22 cellular contexts compared by ENCODE assay signal in genomic region chr2:28101123-28101522, GRCh38.
DNase-seq lines count a peak whose midpoint lies in the region; ATAC-seq, FAIRE-seq and TF ChIP-seq lines count a peak whose summit lies in the region.
"Had no signal": no experiment of that assay in that cellular context is flagged by ENCODE, and none has a peak within 500 bp of the region (broad histone marks: within the 10 kb centered on the region; RNA-seq: fewer than 3 reads in every experiment).

No MANE protein-coding gene starts in this region.

- H4K8ac ChIP-seq in mesenchymal stem cell (ENCODE audit: low read length): no peak overlapping the region

- DNase-seq in heart left ventricle: no peak
- no peak for DNase-seq in Right ventricle myocardium superior
- DNase-seq in bronchial epithelial cell (ENCODE audit: low read depth): peak; percentile 93
- no peak for DNase-seq in mesenchymal stem cell
- no peak for DNase-seq in tibial artery
- DNase-seq in esophagus squamous epithelium (lab: John Stamatoyannopoulos, UW): no peak
- DNase-seq in H7: no peak
- no peak for DNase-seq in NCI-H1092 (lab: John Stamatoyannopoulos, UW)
- DNase-seq: activated CD8-positive, alpha-beta T cell treated with anti-CD3 and anti-CD28 coated beads for 36 hours; activated naive CD8-positive, alpha-beta T cell treated with anti-CD3 and anti-CD28 coated beads for 36 hours; CD4-positive, CD25-positive, alpha-beta regulatory T cell; head of caudate nucleus; KG1; naive B cell; NCI-H146; NCI-H2107; NCI-H774; SK-N-SH had no signal

- ATAC-seq in heart left ventricle (no peak), Right ventricle myocardium superior (ENCODE audit: poor library complexity) (no peak)
- ATAC-seq: activated CD4-positive, CD25-positive, alpha-beta regulatory T cell treated with anti-CD3 and anti-CD28 coated beads, Interleukin-2, amount 50 U/mL, for 24 hours; activated CD8-positive, alpha-beta T cell treated with anti-CD3 and anti-CD28 coated beads for 36 hours had no signal

- WGBS in heart left ventricle, 4 donors: 67 to 87% (median 74%) methylated on average over 2 of the region's 2 CpGs
- WGBS in mesenchymal stem cell: 86% methylated on average over 2 of the region's 2 CpGs
- WGBS in esophagus squamous epithelium, 2 donors: 43 to 76% methylated on average over 2 of the region's 2 CpGs

- peak overlapping the region; percentile 83 for H3K9ac ChIP-seq in mesenchymal stem cell (ENCODE audit: low read length)
- H3K9ac ChIP-seq: SK-N-SH had no signal

- H3K4me3 ChIP-seq in heart left ventricle: no peak overlapping the region
- no peak overlapping the region for H3K4me3 ChIP-seq in bronchial epithelial cell (ENCODE audit: low read depth, low read length)
- H3K4me3 ChIP-seq in mesenchymal stem cell (ENCODE audit: insufficient read depth in 1 of 2, low read depth in 1 of 2, low read length in 2 of 2): peak overlapping the region in 1 of 2 experiments; percentile 31
- no peak overlapping the region for H3K4me3 ChIP-seq in tibial artery
- H3K4me3 ChIP-seq in esophagus squamous epithelium: no peak overlapping the region
- no peak overlapping the region for H3K4me3 ChIP-seq in H7 (ENCODE audit: insufficient read depth, low read depth, low read length)
- H3K4me3 ChIP-seq: prostate gland had no signal

- peak overlapping the region in 1 of 2 experiments; percentile 11 for H2BK12ac ChIP-seq in mesenchymal stem cell (ENCODE audit: low read length in 2 of 2)

- no peak for TF ChIP-seq POLR2A in heart left ventricle (IDR thresholded peaks at IDR 0.05)
- TF ChIP-seq POLR2A in esophagus squamous epithelium (IDR thresholded peaks at IDR 0.05): no peak

- no peak overlapping the region for H2BK120ac ChIP-seq in mesenchymal stem cell (ENCODE audit: low read depth, low read length)

- peaks cover 0 to 49% (median 26%) of the 10 kb centered on the region in 12 donors for H3K4me1 ChIP-seq in heart left ventricle
- no peaks in the 10 kb centered on the region for H3K4me1 ChIP-seq in mesenchymal stem cell (ENCODE audit: control insufficient read depth, insufficient read depth, low read depth, low read length)
- peaks cover 0 to 74% (median 26%) of the 10 kb centered on the region in 4 donors for H3K4me1 ChIP-seq in tibial artery
- H3K4me1 ChIP-seq in esophagus squamous epithelium: peaks cover 0 to 25% (median 0%) of the 10 kb centered on the region in 3 donors
- H3K4me1 ChIP-seq: prostate gland had no signal

- H3K4me2 ChIP-seq in mesenchymal stem cell (ENCODE audit: low read length, poor library complexity, severe bottlenecking): no peak overlapping the region

- peaks cover 7% of the 10 kb centered on the region for H3K79me1 ChIP-seq in mesenchymal stem cell (replicated peaks; ENCODE audit: low read length, poor library complexity, severe bottlenecking)

- H3K4ac ChIP-seq in mesenchymal stem cell (ENCODE audit: low read depth in 1 of 2, low read length in 2 of 2): no peak overlapping the region

- H3K27me3 ChIP-seq in heart left ventricle (no peaks in the 10 kb centered on the region), bronchial epithelial cell (ENCODE audit: control insufficient read depth, insufficient read depth, low read length) (no peaks in the 10 kb centered on the region), mesenchymal stem cell (ENCODE audit: control insufficient read depth in 1 of 2, insufficient read depth in 1 of 2, low read length in 2 of 2) (no peaks in the 10 kb centered on the region), tibial artery (no peaks in the 10 kb centered on the region), esophagus squamous epithelium (no peaks in the 10 kb centered on the region), H7 (ENCODE audit: control insufficient read depth, insufficient read depth, low read length) (no peaks in the 10 kb centered on the region)
- H3K27me3 ChIP-seq: neutrophil had no signal

- H2AK5ac ChIP-seq in mesenchymal stem cell (ENCODE audit: low read length, severe bottlenecking): peak overlapping the region; percentile 49

- H3K9me3 ChIP-seq in heart left ventricle (no peaks in the 10 kb centered on the region), mesenchymal stem cell (ENCODE audit: control insufficient read depth, low read length) (no peaks in the 10 kb centered on the region), tibial artery (no peaks in the 10 kb centered on the region), esophagus squamous epithelium (no peaks in the 10 kb centered on the region)
- H3K9me3 ChIP-seq: neutrophil, prostate gland, SK-N-SH had no signal

- intact Hi-C loops in heart left ventricle (cut with DNase I): loop anchor here in 5 of 10 donors (5.0 to 10.0 kb wide), 3 partner anchors 36 to 291 kb away; partner anchors contain the start of gene FOSL2 (in 4 of the 5)
- intact Hi-C loops in Right ventricle myocardium superior (cut with DNase I): no loop called here
- intact Hi-C loops in tibial artery (cut with DNase I; ENCODE audit: low total_unique reads): no loop called here
- intact Hi-C loops in esophagus squamous epithelium (cut with DNase I): no loop called here

- no peak overlapping the region for H3K23ac ChIP-seq in mesenchymal stem cell (ENCODE audit: low read length in 2 of 2)

- no peak for TF ChIP-seq CTCF in heart left ventricle (IDR thresholded peaks at IDR 0.05)
- no peak for TF ChIP-seq CTCF in bronchial epithelial cell (IDR thresholded peaks at IDR 0.05; ENCODE audit: insufficient read depth, low read length, severe bottlenecking)
- TF ChIP-seq CTCF in tibial artery (IDR thresholded peaks at IDR 0.05): no peak
- no peak for TF ChIP-seq CTCF in esophagus squamous epithelium (IDR thresholded peaks at IDR 0.05)

- no peak overlapping the region for H2BK5ac ChIP-seq in mesenchymal stem cell (ENCODE audit: low read depth, low read length, poor library complexity, severe bottlenecking)

- H3K36me3 ChIP-seq in heart left ventricle: no peaks in the 10 kb centered on the region
- no peaks in the 10 kb centered on the region for H3K36me3 ChIP-seq in bronchial epithelial cell (ENCODE audit: control insufficient read depth, insufficient read depth, low read length)
- H3K36me3 ChIP-seq in mesenchymal stem cell (ENCODE audit: control insufficient read depth in 1 of 2, insufficient read depth in 2 of 2, low read depth in 1 of 2, low read length in 2 of 2): no peaks in the 10 kb centered on the region
- no peaks in the 10 kb centered on the region for H3K36me3 ChIP-seq in tibial artery
- no peaks in the 10 kb centered on the region for H3K36me3 ChIP-seq in esophagus squamous epithelium
- H3K36me3 ChIP-seq in H7 (replicated peaks; ENCODE audit: control insufficient read depth, insufficient read depth, low read length): no peaks in the 10 kb centered on the region
- H3K36me3 ChIP-seq: neutrophil, prostate gland had no signal

- no peak overlapping the region for H3K14ac ChIP-seq in mesenchymal stem cell (ENCODE audit: low read length in 2 of 2)

- no peak for FAIRE-seq in bronchial epithelial cell (lab: Jason Lieb, UNC)
- FAIRE-seq: endometrium had no signal

- peak overlapping the region in 10 of 12 donors; percentile 55 to 90 (median 78) for H3K27ac ChIP-seq in heart left ventricle
- H3K27ac ChIP-seq in mesenchymal stem cell (ENCODE audit: low read length, poor library complexity, severe bottlenecking): no peak overlapping the region
- peak overlapping the region; percentile 59 to 64 for H3K27ac ChIP-seq in tibial artery
- H3K27ac ChIP-seq in esophagus squamous epithelium: no peak overlapping the region
- H3K27ac ChIP-seq: neutrophil, prostate gland had no signal

- no peak overlapping the region for H2BK15ac ChIP-seq in mesenchymal stem cell (ENCODE audit: low read depth, poor library complexity, severe bottlenecking)

- no peak overlapping the region for H4K91ac ChIP-seq in mesenchymal stem cell (ENCODE audit: low read length)

- H2AFZ ChIP-seq in mesenchymal stem cell (ENCODE audit: low read depth, low read length): no peak overlapping the region

- no peak overlapping the region for H3K18ac ChIP-seq in mesenchymal stem cell (ENCODE audit: low read depth in 1 of 2, low read length in 2 of 2)

Comparison
In these comparisons a context has a peak if more than half of its experiments do, and no peak if none do; other contexts are left out.
1. H3K27ac ChIP-seq: peak in heart left ventricle (10 of 12) and tibial artery (2 of 2); none in mesenchymal stem cell (single experiment) and esophagus squamous epithelium (0 of 4).